ENCODE assay signal across 12 cellular contexts in the genomic region with DNA sequence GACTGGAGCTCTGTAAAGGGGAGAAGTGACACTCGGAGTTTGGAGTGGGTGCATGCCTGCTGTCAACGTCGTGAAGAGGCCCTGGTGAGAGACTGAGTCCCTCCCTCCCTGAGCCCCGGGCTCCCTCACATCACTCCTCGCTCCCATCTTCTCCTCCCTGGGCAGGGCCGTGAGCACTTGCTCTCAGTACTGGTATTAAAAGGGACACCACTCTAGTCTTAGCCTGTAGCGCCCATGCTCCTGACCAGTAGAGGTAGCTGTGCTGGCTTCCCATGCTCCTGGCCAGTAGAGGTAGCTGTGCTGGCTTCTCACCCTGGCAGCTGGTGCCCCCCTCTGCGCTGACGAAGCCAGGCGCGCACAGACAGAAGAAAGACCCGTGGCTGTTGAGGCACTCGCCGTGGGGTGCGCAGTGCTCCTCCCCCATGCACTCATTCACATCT. TPM values are rescaled to one million over a fixed set of nuclear protein-coding genes. Genes with fewer than 3 reads are reported as not detected.
A peak's percentile ranks its signal among the peaks of the same experiment; 100 is the strongest.
DNase-seq lines count a peak whose midpoint lies in the region; TF ChIP-seq lines count a peak whose summit lies in the region.
"Had no signal": no experiment of that assay in that cellular context is flagged by ENCODE, and none has a peak within 500 bp of the region (broad histone marks: within the 10 kb centered on the region; RNA-seq: fewer than 3 reads in every experiment).

No MANE protein-coding gene starts in this region.

- in situ Hi-C loops in HAP-1 (cut with MboI; ENCODE audit: low sequenced_read_pairs) = no loop called here

- no peaks in the 10 kb centered on the region for H3K9me3 ChIP-seq in HAP-1

- no peaks in the 10 kb centered on the region for H3K36me3 ChIP-seq in HAP-1 (replicated peaks)

- DNase-seq in CD14-positive monocyte (ENCODE audit: low spot score) (peak; percentile 39), HAP-1 (ENCODE audit: low spot score in 2 of 2) (peak; percentile 28 to 51), amniotic epithelial cell (ENCODE audit: low read depth) (peak; percentile 45), left kidney (ENCODE audit: low read depth, low spot score) (peak; percentile 72), foreskin melanocyte (no peak), NCI-H2171 treated with DMSO at 0.1 percent for 48 hours (lab: John Stamatoyannopoulos, UW) (no peak), NCI-H1105 (lab: John Stamatoyannopoulos, UW) (no peak), SKM-1 (lab: John Stamatoyannopoulos, UW; ENCODE audit: unreplicated experiment) (no peak)
- DNase-seq: activated T-cell treated with anti-CD3 and anti-CD28 coated beads for 4 hours, KBM-7 had no signal

- H3K9me3 Mint-ChIP-seq in CD14-positive monocyte = peaks cover 0 to 2% (median 0%) of the 10 kb centered on the region in 7 donors
- H3K9me3 Mint-ChIP-seq: memory B cell had no signal

- no peaks in the 10 kb centered on the region for H3K36me3 Mint-ChIP-seq in CD14-positive monocyte
- H3K36me3 Mint-ChIP-seq: memory B cell had no signal

- no peaks in the 10 kb centered on the region; the same call in 1 of the 2 replicates for H3K4me1 ChIP-seq in HAP-1

- no peak overlapping the region for H3K4me3 ChIP-seq in HAP-1
- H3K4me3 ChIP-seq: SK-N-MC had no signal

- no peak for TF ChIP-seq CTCF in CD14-positive monocyte (IDR thresholded peaks at IDR 0.05)

- peaks cover 1 to 5% (median 3%) of the 10 kb centered on the region in 3 donors for H3K27me3 Mint-ChIP-seq in CD14-positive monocyte (ENCODE audit: low read depth in 3 of 3)

- H3K27ac Mint-ChIP-seq in CD14-positive monocyte = no peak overlapping the region
- H3K27ac Mint-ChIP-seq: memory B cell had no signal

- intact Hi-C loops in CD14-positive monocyte (cut with micrococcal nuclease) = no loop called here

- H3K27me3 ChIP-seq in HAP-1 (ENCODE audit: low read depth) = no peaks in the 10 kb centered on the region

- peaks cover 6% of the 10 kb centered on the region for H3K4me1 Mint-ChIP-seq in CD14-positive monocyte

- no peak overlapping the region for H3K4me3 Mint-ChIP-seq in CD14-positive monocyte
- H3K4me3 Mint-ChIP-seq: memory B cell had no signal

RNA-seq across cellular contexts. Expression of gene ISCA2, which starts 14.7 kb away (rescaled TPM):
- 10 to 100 TPM; 55.9 to 61.7 TPM for polyA plus RNA-seq in CD14-positive monocyte

RNA-seq across cellular contexts. Expression of gene NPC2, which starts 15.2 kb away (rescaled TPM):
- polyA plus RNA-seq in CD14-positive monocyte = 100 to 1,000 TPM; 675 to 772 TPM

Comparison
In these comparisons a context has a peak if more than half of its experiments do, and no peak if none do; other contexts are left out.
1. DNase-seq: peak in CD14-positive monocyte (single experiment), HAP-1 (2 of 2), amniotic epithelial cell (single experiment) and left kidney (single experiment); none in foreskin melanocyte (single experiment), NCI-H2171 treated with DMSO at 0.1 percent for 48 hours (single experiment), NCI-H1105 (single experiment) and SKM-1 (single experiment).